In genomic region chr1:236322566-236323409, GRCh38 we compare ENCODE assay signal across 3 cellular contexts.
TF ChIP-seq lines count a peak whose summit lies in the region.

No MANE protein-coding gene starts in this region.

TF ChIP-seq in HEK293, 187 proteins besides CTCF, POLR2A, EP300 and RAD21:
- peak; percentile 95 for TF ChIP-seq ZNF791 (tag by site-specific recombination; IDR thresholded peaks at IDR 0.05)
- peak; percentile 89 for TF ChIP-seq SETDB1 (IDR thresholded peaks at IDR 0.05; ENCODE audit: insufficient read length, low read length)
- peak; percentile 51; the same call in 1 of the 2 replicates for TF ChIP-seq TRIM28 (IDR thresholded peaks at IDR 0.05; ENCODE audit: borderline replicate concordance, low read length)
- TF ChIP-seq ZSCAN16 (tag by site-specific recombination; IDR thresholded peaks at IDR 0.05), result no peak
- TF ChIP-seq ZNF121 (tag by site-specific recombination; IDR thresholded peaks at IDR 0.05), result peak; percentile 84
- peak; percentile 99 for TF ChIP-seq ZNF558 (tag by site-specific recombination; IDR thresholded peaks at IDR 0.05)
- no peak for TF ChIP-seq ZNF184 (tag by site-specific recombination; IDR thresholded peaks at IDR 0.05)
- TF ChIP-seq ZNF704 (tag by site-specific recombination; IDR thresholded peaks at IDR 0.05), result no peak
TF ChIP-seq in HEK293: peak in this region for 5.

TF ChIP-seq in K562, 482 proteins besides CTCF, POLR2A, EP300 and RAD21:
- TF ChIP-seq CBX3 (IDR thresholded peaks at IDR 0.05; ENCODE audit: borderline replicate concordance in 1 of 2, low read length in 2 of 2), result peak in 1 of 2 experiments; percentile 11; a peak in 2 of 3 replicates
- TF ChIP-seq ZNF121 (CRISPR knock-in tag; conservative IDR thresholded peaks at IDR 0.05), result peak; percentile 55
- no peak for TF ChIP-seq SIRT6 (IDR thresholded peaks at IDR 0.05; ENCODE audit: low read depth, low read length)

TF ChIP-seq in SK-N-SH, 30 proteins besides CTCF, POLR2A, EP300 and RAD21:
- no peak for TF ChIP-seq FOXJ3 (CRISPR knock-in tag; IDR thresholded peaks at IDR 0.05)
- no peak for TF ChIP-seq SMC3 (IDR thresholded peaks at IDR 0.05; ENCODE audit: low read depth, low read length)
- no peak for TF ChIP-seq RXRA (IDR thresholded peaks at IDR 0.05; ENCODE audit: borderline replicate concordance, low read depth)
- no peak for TF ChIP-seq ZBTB33 (IDR thresholded peaks at IDR 0.05; ENCODE audit: borderline replicate concordance, low read depth)
- no peak for TF ChIP-seq FOXM1 (IDR thresholded peaks at IDR 0.05; ENCODE audit: low read depth)
- no peak for TF ChIP-seq YY1 (IDR thresholded peaks at IDR 0.05; ENCODE audit: low read depth)
- TF ChIP-seq, protein P1, sequence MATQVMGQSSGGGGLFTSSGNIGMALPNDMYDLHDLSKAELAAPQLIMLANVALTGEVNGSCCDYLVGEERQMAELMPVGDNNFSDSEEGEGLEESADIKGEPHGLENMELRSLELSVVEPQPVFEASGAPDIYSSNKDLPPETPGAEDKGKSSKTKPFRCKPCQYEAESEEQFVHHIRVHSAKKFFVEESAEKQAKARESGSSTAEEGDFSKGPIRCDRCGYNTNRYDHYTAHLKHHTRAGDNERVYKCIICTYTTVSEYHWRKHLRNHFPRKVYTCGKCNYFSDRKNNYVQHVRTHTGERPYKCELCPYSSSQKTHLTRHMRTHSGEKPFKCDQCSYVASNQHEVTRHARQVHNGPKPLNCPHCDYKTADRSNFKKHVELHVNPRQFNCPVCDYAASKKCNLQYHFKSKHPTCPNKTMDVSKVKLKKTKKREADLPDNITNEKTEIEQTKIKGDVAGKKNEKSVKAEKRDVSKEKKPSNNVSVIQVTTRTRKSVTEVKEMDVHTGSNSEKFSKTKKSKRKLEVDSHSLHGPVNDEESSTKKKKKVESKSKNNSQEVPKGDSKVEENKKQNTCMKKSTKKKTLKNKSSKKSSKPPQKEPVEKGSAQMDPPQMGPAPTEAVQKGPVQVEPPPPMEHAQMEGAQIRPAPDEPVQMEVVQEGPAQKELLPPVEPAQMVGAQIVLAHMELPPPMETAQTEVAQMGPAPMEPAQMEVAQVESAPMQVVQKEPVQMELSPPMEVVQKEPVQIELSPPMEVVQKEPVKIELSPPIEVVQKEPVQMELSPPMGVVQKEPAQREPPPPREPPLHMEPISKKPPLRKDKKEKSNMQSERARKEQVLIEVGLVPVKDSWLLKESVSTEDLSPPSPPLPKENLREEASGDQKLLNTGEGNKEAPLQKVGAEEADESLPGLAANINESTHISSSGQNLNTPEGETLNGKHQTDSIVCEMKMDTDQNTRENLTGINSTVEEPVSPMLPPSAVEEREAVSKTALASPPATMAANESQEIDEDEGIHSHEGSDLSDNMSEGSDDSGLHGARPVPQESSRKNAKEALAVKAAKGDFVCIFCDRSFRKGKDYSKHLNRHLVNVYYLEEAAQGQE (IDR thresholded peaks at IDR 0.05; ENCODE audit: low read depth, low read length), result no peak
- no peak for TF ChIP-seq NRF1 (IDR thresholded peaks at IDR 0.05; ENCODE audit: low read depth, low read length)
- TF ChIP-seq ELF1 (IDR thresholded peaks at IDR 0.05), result no peak
- TF ChIP-seq JUND (IDR thresholded peaks at IDR 0.05), result no peak
- no peak for TF ChIP-seq NFIC (IDR thresholded peaks at IDR 0.05; ENCODE audit: borderline replicate concordance)
- no peak for TF ChIP-seq IRF3 (IDR thresholded peaks at IDR 0.05; ENCODE audit: low read depth, low read length)
- TF ChIP-seq, protein P2, sequence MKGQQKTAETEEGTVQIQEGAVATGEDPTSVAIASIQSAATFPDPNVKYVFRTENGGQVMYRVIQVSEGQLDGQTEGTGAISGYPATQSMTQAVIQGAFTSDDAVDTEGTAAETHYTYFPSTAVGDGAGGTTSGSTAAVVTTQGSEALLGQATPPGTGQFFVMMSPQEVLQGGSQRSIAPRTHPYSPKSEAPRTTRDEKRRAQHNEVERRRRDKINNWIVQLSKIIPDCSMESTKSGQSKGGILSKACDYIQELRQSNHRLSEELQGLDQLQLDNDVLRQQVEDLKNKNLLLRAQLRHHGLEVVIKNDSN (IDR thresholded peaks at IDR 0.05; ENCODE audit: borderline replicate concordance, low read depth), result no peak
- TF ChIP-seq GABPA (IDR thresholded peaks at IDR 0.05; ENCODE audit: low read depth), result no peak
- TF ChIP-seq GATA2 (CRISPR knock-in tag; IDR thresholded peaks at IDR 0.05), result no peak
- TF ChIP-seq RFX5 (IDR thresholded peaks at IDR 0.05; ENCODE audit: low read length), result no peak
- no peak for TF ChIP-seq TAF1 (IDR thresholded peaks at IDR 0.05; ENCODE audit: borderline replicate concordance, low read depth, low read length)
- no peak for TF ChIP-seq TCF12 (IDR thresholded peaks at IDR 0.05)
TF ChIP-seq in SK-N-SH: peak in this region for 0.
